8 cellular contexts compared by ENCODE assay signal in the genomic region with DNA sequence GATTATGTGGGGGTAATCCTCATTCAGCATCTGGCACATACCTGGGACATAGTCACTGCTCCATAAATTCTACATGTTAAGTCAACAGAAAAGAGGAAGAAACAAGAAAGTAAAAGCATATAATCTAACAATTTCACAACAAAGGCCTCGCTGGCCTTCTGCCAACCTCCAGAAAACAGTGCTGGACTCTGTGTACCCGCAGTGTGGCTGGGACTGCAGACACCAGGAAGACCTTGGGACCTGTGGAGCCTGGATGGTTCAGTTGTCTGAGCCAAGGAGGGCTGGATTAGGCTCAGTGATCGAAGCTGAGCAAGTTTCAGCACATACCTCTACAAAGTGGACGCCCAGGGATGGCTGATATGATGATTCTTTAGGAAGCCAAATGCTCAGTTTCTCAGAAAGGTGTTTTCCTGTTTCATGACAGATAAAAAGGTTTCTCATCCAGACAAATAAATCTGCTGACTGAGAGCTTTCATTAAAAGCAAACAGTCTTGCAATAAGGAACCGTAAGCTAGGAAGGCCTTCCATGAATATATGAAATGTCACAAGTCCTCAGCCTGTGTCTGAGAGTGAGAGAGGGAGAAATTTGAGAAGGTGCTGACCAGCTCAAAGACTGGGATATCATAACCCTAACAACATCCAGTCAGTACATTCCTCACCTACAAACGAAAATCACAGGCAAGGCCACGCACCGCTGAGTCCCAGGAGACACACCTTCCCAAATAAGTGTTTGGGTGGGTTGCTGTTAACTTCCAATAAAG. TPM values are rescaled to one million over a fixed set of nuclear protein-coding genes. Genes with fewer than 3 reads are reported as not detected.
A peak's percentile ranks its signal among the peaks of the same experiment; 100 is the strongest.
DNase-seq lines count a peak whose midpoint lies in the region; ATAC-seq and TF ChIP-seq lines count a peak whose summit lies in the region.

No MANE protein-coding gene starts in this region.

- H3K27me3 Mint-ChIP-seq in activated naive CD8-positive, alpha-beta T cell treated with anti-CD3 and anti-CD28 coated beads for 36 hours: no peaks in the 10 kb centered on the region

- ATAC-seq in GM18498 (IDR thresholded peaks at IDR 0.05; ENCODE audit: unreplicated experiment): no peak

- H3K4me1 ChIP-seq in hepatocyte (ENCODE audit: insufficient read depth): peaks cover 72% of the 10 kb centered on the region

- H3K4me3 ChIP-seq in hepatocyte (no peak overlapping the region), skin epidermis (no peak overlapping the region)

- H4K20me1 ChIP-seq in hepatocyte (ENCODE audit: insufficient read depth, poor library complexity, severe bottlenecking): peaks cover 40% of the 10 kb centered on the region

- peaks cover 88% of the 10 kb centered on the region for H3K4me1 Mint-ChIP-seq in activated naive CD8-positive, alpha-beta T cell treated with anti-CD3 and anti-CD28 coated beads for 36 hours

- peak overlapping the region; percentile 65 for H3K27ac ChIP-seq in hepatocyte
- H3K27ac ChIP-seq in skin epidermis: peak overlapping the region; percentile 25 to 90 (median 78)

- no peaks in the 10 kb centered on the region for H3K27me3 ChIP-seq in hepatocyte

- H3K36me3 Mint-ChIP-seq in activated naive CD8-positive, alpha-beta T cell treated with anti-CD3 and anti-CD28 coated beads for 36 hours: peaks cover 30% of the 10 kb centered on the region

- H3K4me3 Mint-ChIP-seq in activated naive CD8-positive, alpha-beta T cell treated with anti-CD3 and anti-CD28 coated beads for 36 hours: peak overlapping the region; percentile 7

- no peaks in the 10 kb centered on the region for H3K36me3 ChIP-seq in hepatocyte (replicated peaks; ENCODE audit: insufficient read depth, low read depth)

- DNase-seq in Kasumi-1 (lab: John Stamatoyannopoulos, UW) (peak; percentile 14 to 45), hepatocyte (ENCODE audit: low spot score) (peak; percentile 69), NCI-H2227 (lab: John Stamatoyannopoulos, UW; ENCODE audit: unreplicated experiment) (no peak), NCI-H526 (lab: John Stamatoyannopoulos, UW) (no peak)
- no peak for DNase-seq in activated naive CD8-positive, alpha-beta T cell treated with anti-CD3 and anti-CD28 coated beads for 36 hours
- no peak for DNase-seq in stimulated activated CD4-positive, alpha-beta T cell treated with anti-CD3 and anti-CD28 coated beads, Interleukin-2, amount 100 ng/mL, for 24 hours

- H3K9me3 Mint-ChIP-seq in activated naive CD8-positive, alpha-beta T cell treated with anti-CD3 and anti-CD28 coated beads for 36 hours: no peaks in the 10 kb centered on the region

- peak overlapping the region; percentile 38 for H3K4me2 ChIP-seq in hepatocyte

- no peaks in the 10 kb centered on the region for H3K9me2 ChIP-seq in hepatocyte (replicated peaks; ENCODE audit: insufficient read depth)

- H2AFZ ChIP-seq in hepatocyte: no peak overlapping the region

- peaks cover 87% of the 10 kb centered on the region for H3K79me2 ChIP-seq in hepatocyte

- no peak for TF ChIP-seq CTCF in hepatocyte (IDR thresholded peaks at IDR 0.05; ENCODE audit: poor library complexity)

- no peaks in the 10 kb centered on the region for H3K9me3 ChIP-seq in hepatocyte (ENCODE audit: low read depth)

- peak overlapping the region; percentile 72 for H3K27ac Mint-ChIP-seq in activated naive CD8-positive, alpha-beta T cell treated with anti-CD3 and anti-CD28 coated beads for 36 hours

- WGBS in hepatocyte (ENCODE audit: low lambda C conversion rate, missing lambda C conversion rate): 51% methylated on average over 8 of the region's 8 CpGs

RNA-seq across cellular contexts. Expression of gene CAPZB, which starts 48.4 kb away (rescaled TPM):
- total RNA-seq in activated naive CD8-positive, alpha-beta T cell treated with anti-CD3 and anti-CD28 coated beads for 36 hours: 100 to 1,000 TPM; 324 to 332 TPM
- 139 and 165 TPM in 2 replicates for total RNA-seq in hepatocyte
- polyA plus RNA-seq in hepatocyte: 260 and 261 TPM in 2 replicates

Comparison
In these comparisons a context has a peak if more than half of its experiments do, and no peak if none do; other contexts are left out.
1. DNase-seq: peak in Kasumi-1 (2 of 2) and hepatocyte (single experiment); none in activated naive CD8-positive, alpha-beta T cell treated with anti-CD3 and anti-CD28 coated beads for 36 hours (single experiment), stimulated activated CD4-positive, alpha-beta T cell treated with anti-CD3 and anti-CD28 coated beads, Interleukin-2, amount 100 ng/mL, for 24 hours (0 of 2), NCI-H2227 (single experiment) and NCI-H526 (0 of 2).